Comparison of ENCODE assay signal across 15 cellular contexts in the genomic region with DNA sequence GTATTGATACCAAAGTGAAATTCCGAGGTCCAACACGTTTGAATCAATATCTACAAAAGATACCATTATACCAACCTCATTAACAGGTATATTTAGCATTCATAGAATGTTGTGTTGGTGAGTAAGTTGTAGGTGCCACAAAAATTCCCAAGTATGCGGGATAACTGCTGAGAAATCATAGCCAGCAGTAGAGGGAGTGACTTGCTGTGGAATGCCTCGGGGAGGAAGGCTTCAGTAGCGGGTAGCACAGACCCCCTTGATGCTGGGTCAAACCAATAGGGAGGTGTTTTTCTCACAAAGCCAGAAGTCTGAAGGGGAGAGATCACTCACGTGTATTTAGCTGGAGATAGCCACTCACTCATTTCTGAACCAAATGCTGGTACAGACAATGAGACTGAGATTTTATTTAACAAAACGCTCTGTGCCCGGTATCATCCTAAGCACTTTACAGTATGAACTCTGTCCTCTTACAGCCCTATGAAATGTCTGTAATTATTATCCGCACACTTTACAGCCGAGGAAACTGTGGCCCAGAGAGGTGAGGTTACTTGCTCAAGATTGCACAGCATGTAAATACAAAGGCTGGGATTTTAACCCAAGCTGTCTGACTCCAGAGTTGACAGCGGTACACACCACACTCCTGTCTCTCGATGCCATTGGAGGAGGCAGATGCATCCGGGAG. TPM values are rescaled to one million over a fixed set of nuclear protein-coding genes. Genes with fewer than 3 reads are reported as not detected.
A peak's percentile ranks its signal among the peaks of the same experiment; 100 is the strongest.
DNase-seq lines count a peak whose midpoint lies in the region; ATAC-seq and TF ChIP-seq lines count a peak whose summit lies in the region.
"Had no signal": no experiment of that assay in that cellular context is flagged by ENCODE, and none has a peak within 500 bp of the region (broad histone marks: within the 10 kb centered on the region; RNA-seq: fewer than 3 reads in every experiment).

No MANE protein-coding gene starts in this region.

- no peaks in the 10 kb centered on the region for H3K4me1 Mint-ChIP-seq in progenitor cell of endocrine pancreas (ENCODE audit: low read depth)

- DNase-seq in EH (ENCODE audit: low read depth) (peak; percentile 47), Karpas-422 (no peak), astrocyte of the hippocampus (ENCODE audit: low read depth, low spot score) (peak; percentile 69), progenitor cell of endocrine pancreas (ENCODE audit: low spot score, unreplicated experiment) (no peak), NCI-H446 treated with DMSO at 0.1 percent for 48 hours (lab: John Stamatoyannopoulos, UW) (no peak), GM10266 (ENCODE audit: extremely low spot score) (no peak)
- no peak for DNase-seq in stimulated activated naive CD4-positive, alpha-beta T cell (lab: John Stamatoyannopoulos, UW)
- DNase-seq: 8988T; AML-193; Caco-2; CD8-positive, alpha-beta memory T cell; HCEC 1CT had no signal

- H3K36me3 Mint-ChIP-seq in progenitor cell of endocrine pancreas (ENCODE audit: insufficient read depth), result no peaks in the 10 kb centered on the region
- H3K36me3 Mint-ChIP-seq: CD8-positive, alpha-beta memory T cell had no signal

- TF ChIP-seq CTCF in progenitor cell of endocrine pancreas (IDR thresholded peaks at IDR 0.05; ENCODE audit: unreplicated experiment) (no peak), gastroesophageal sphincter (IDR thresholded peaks at IDR 0.05) (no peak), GM10266 (IDR thresholded peaks at IDR 0.05; ENCODE audit: control insufficient read depth, insufficient read depth, low read depth, missing control alignments) (no peak)

- H3K4me1 ChIP-seq in Karpas-422 (ENCODE audit: low read length) (peaks cover 32% of the 10 kb centered on the region), gastroesophageal sphincter (peaks cover 0 to 9% (median 2%) of the 10 kb centered on the region in 3 donors)
- H3K4me1 ChIP-seq: Caco-2 had no signal

- H3K9me3 ChIP-seq in Karpas-422 (ENCODE audit: low read length), result no peaks in the 10 kb centered on the region
- no peaks in the 10 kb centered on the region for H3K9me3 ChIP-seq in gastroesophageal sphincter
- H3K9me3 ChIP-seq: Caco-2 had no signal

- H3K9me3 Mint-ChIP-seq in progenitor cell of endocrine pancreas (ENCODE audit: low read depth), result no peaks in the 10 kb centered on the region
- H3K9me3 Mint-ChIP-seq: CD8-positive, alpha-beta memory T cell had no signal

- H3K4me3 ChIP-seq in Karpas-422 (ENCODE audit: low read length), result no peak overlapping the region
- H3K4me3 ChIP-seq in gastroesophageal sphincter, result no peak overlapping the region
- H3K4me3 ChIP-seq: BLaER1 had no signal

- no peak for ATAC-seq in gastroesophageal sphincter

- H3K4me3 Mint-ChIP-seq in progenitor cell of endocrine pancreas (ENCODE audit: low read depth), result no peak overlapping the region
- H3K4me3 Mint-ChIP-seq: CD8-positive, alpha-beta memory T cell had no signal

- no peaks in the 10 kb centered on the region for H4K20me1 ChIP-seq in Karpas-422 (ENCODE audit: insufficient read depth, low read depth, low read length)
- H4K20me1 ChIP-seq: BLaER1 had no signal

- H3K27me3 Mint-ChIP-seq in progenitor cell of endocrine pancreas, result peaks cover 3% of the 10 kb centered on the region

- no peak overlapping the region for H3K27ac ChIP-seq in Karpas-422 (ENCODE audit: low read length)
- no peak overlapping the region for H3K27ac ChIP-seq in gastroesophageal sphincter
- H3K27ac ChIP-seq: BLaER1, HL-60 had no signal

- H2AFZ ChIP-seq in Karpas-422 (ENCODE audit: low read length), result no peak overlapping the region

- no peak overlapping the region for H3K9ac ChIP-seq in Karpas-422 (ENCODE audit: low read length)
- H3K9ac ChIP-seq: BLaER1 had no signal

- TF ChIP-seq POLR2A in gastroesophageal sphincter (IDR thresholded peaks at IDR 0.05), result no peak

- no peak for TF ChIP-seq EP300 in gastroesophageal sphincter (IDR thresholded peaks at IDR 0.05)

- H3K36me3 ChIP-seq in Karpas-422 (ENCODE audit: insufficient read depth, low read length) (no peaks in the 10 kb centered on the region), gastroesophageal sphincter (no peaks in the 10 kb centered on the region)
- H3K36me3 ChIP-seq: BLaER1 had no signal

- WGBS in gastroesophageal sphincter (ENCODE audit: low coverage in 1 of 2), 2 donors, result 63 to 73% methylated on average over 10 to 11 of the region's 13 CpGs

- no peaks in the 10 kb centered on the region for H3K9me2 ChIP-seq in Karpas-422 (replicated peaks; ENCODE audit: insufficient read depth, low read length)

- H3K27ac Mint-ChIP-seq in progenitor cell of endocrine pancreas, result peak overlapping the region; percentile 20
- H3K27ac Mint-ChIP-seq: CD8-positive, alpha-beta memory T cell had no signal

- H3K4me2 ChIP-seq in Karpas-422 (ENCODE audit: low read depth, low read length, poor library complexity, severe bottlenecking), result peak overlapping the region; percentile 34
- H3K4me2 ChIP-seq: BLaER1 had no signal

- H3K79me2 ChIP-seq in Karpas-422 (ENCODE audit: low read length), result no peaks in the 10 kb centered on the region

- no peaks in the 10 kb centered on the region for H3K27me3 ChIP-seq in Karpas-422 (ENCODE audit: low read length)
- no peaks in the 10 kb centered on the region for H3K27me3 ChIP-seq in gastroesophageal sphincter
- H3K27me3 ChIP-seq: BLaER1 had no signal

RNA-seq across cellular contexts. Expression of gene HSBP1, which starts 23.1 kb away (rescaled TPM):
- total RNA-seq in Karpas-422 (2014; rRNA removed; shearing (Covaris generic); ENCODE audit: low replicate concordance), result 74.8 and 126 TPM in 2 replicates
- total RNA-seq in progenitor cell of endocrine pancreas (197 and 198 TPM in 2 replicates), gastroesophageal sphincter (10 to 100 TPM in 3 of 4 donors, 1 to 10 TPM in 1; 9.8 to 66.0 (median 19.3) TPM)

Comparison
In these comparisons a context has a peak if more than half of its experiments do, and no peak if none do; other contexts are left out.
1. DNase-seq: peak in EH (single experiment) and astrocyte of the hippocampus (single experiment); none in Karpas-422 (single experiment), progenitor cell of endocrine pancreas (single experiment), stimulated activated naive CD4-positive, alpha-beta T cell (0 of 6), NCI-H446 treated with DMSO at 0.1 percent for 48 hours (single experiment) and GM10266 (single experiment).